In the genomic region with DNA sequence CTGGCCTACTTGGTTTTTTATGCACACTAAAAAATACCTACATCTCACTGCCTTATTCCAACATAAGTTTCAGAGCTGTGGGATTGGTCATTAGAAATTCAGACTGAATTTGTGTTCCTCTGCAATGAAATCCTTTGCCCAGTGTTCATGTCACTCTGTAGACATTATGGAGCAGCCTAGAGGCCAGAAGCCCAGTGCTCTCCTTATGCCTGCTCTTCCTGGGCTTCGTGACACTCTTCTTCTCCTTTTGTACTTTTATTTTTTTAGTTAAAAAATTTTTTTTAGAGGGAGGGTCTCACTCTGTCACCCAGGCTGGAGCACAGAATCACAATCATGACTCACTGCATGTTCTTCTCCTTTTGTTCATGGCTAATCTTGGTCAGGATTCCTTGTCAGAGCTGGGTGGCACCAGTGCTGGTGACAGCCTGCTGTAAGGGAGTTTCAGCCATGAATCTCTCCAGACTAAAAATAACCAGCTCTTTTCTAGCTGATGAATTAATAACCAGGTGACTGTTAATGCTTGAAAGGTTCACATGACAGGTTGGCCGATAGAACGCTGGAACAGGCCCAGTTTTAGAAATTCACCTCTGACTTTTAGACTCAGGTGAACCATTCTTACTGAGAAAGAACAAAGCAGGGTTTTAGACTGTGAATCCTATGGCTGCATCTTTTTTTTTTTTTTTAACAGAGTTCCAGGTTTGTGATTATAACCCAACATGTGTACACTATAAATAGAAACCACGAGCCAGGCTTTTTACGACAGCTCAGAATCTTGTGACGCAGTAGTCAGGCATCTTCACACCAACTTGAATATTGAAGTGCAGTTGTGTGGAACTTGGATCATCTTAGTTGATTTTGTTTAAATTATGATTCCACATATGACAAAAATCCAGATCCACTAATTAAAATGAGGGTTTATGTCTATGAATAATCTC, we compare ENCODE assay signal across 10 cellular contexts. TPM values are rescaled to one million over a fixed set of nuclear protein-coding genes. Genes with fewer than 3 reads are reported as not detected.
DNase-seq lines count a peak whose midpoint lies in the region; ATAC-seq and TF ChIP-seq lines count a peak whose summit lies in the region.
"Had no signal": no experiment of that assay in that cellular context is flagged by ENCODE, and none has a peak within 500 bp of the region (broad histone marks: within the 10 kb centered on the region; RNA-seq: fewer than 3 reads in every experiment).

No MANE protein-coding gene starts in this region.

- H2AFZ ChIP-seq in osteoblast (ENCODE audit: low read length) = no peak overlapping the region

- no peak for ATAC-seq in WTC11
- no peak for ATAC-seq in HG02763 (IDR thresholded peaks at IDR 0.05; ENCODE audit: unreplicated experiment)

- peak; percentile 34 for DNase-seq in AG09319 (ENCODE audit: extremely low read depth, low read depth)
- DNase-seq in HS-5 (ENCODE audit: low read depth) = peak; percentile 24
- DNase-seq in fibroblast of peridontal ligament (ENCODE audit: extremely low read depth) = peak; percentile 95
- DNase-seq in osteoblast (ENCODE audit: insufficient read length, low spot score, missing footprints) = no peak
- no peak for DNase-seq in WTC11 (ENCODE audit: low spot score)
- no peak for DNase-seq in effector CD4-positive, alpha-beta T cell
- DNase-seq in activated CD4-positive, alpha-beta T cell treated with anti-CD3 and anti-CD28 coated beads, Interleukin-2, amount 50 U/mL, for 4 hours = no peak
- DNase-seq: NCI-H1694, SIG-M5 had no signal

- no peak overlapping the region for H3K4me3 Mint-ChIP-seq in WTC11

- no peaks in the 10 kb centered on the region for H4K20me1 ChIP-seq in osteoblast (ENCODE audit: insufficient read depth, low read length)

- H3K27me3 ChIP-seq in osteoblast (ENCODE audit: insufficient read depth, low read length) = no peaks in the 10 kb centered on the region

- H3K4me1 Mint-ChIP-seq in WTC11 = peaks cover 2% of the 10 kb centered on the region; the same call in 1 of the 2 replicates

- no peak overlapping the region for H3K27ac Mint-ChIP-seq in WTC11

- no peaks in the 10 kb centered on the region for H3K79me2 ChIP-seq in osteoblast (ENCODE audit: insufficient read depth, low read length)

- peaks cover 23% of the 10 kb centered on the region for H3K36me3 ChIP-seq in osteoblast (ENCODE audit: insufficient read depth, low read length)

- no peaks in the 10 kb centered on the region for H3K9me3 ChIP-seq in osteoblast (ENCODE audit: low read depth, low read length)

- H3K27me3 Mint-ChIP-seq in WTC11 (ENCODE audit: low read depth) = no peaks in the 10 kb centered on the region

- POLR2A ChIA-PET in WTC11 (lab: Charles Lee) = no interaction called here

- H3K4me1 ChIP-seq in osteoblast (ENCODE audit: insufficient read depth, low read length) = peaks cover 24% of the 10 kb centered on the region

- peak overlapping the region; percentile 92 for H3K27ac ChIP-seq in osteoblast (ENCODE audit: low read depth, low read length)

- no peaks in the 10 kb centered on the region for H3K9me3 Mint-ChIP-seq in WTC11

- H3K36me3 Mint-ChIP-seq in WTC11 = peaks cover 23% of the 10 kb centered on the region

- CTCF ChIA-PET in WTC11 (lab: Charles Lee) = no interaction called here

- H3K4me3 ChIP-seq in osteoblast (ENCODE audit: insufficient read depth, low read length) = no peak overlapping the region

- H3K4me2 ChIP-seq in osteoblast (ENCODE audit: insufficient read depth, low read length) = peak overlapping the region; percentile 44

- TF ChIP-seq CTCF in AG09319 (IDR thresholded peaks at IDR 0.05; ENCODE audit: low read depth, low read length) (no peak), osteoblast (IDR thresholded peaks at IDR 0.05; ENCODE audit: extremely low read depth, low read depth, low read length) (no peak), WTC11 (IDR thresholded peaks at IDR 0.05) (no peak)

TF ChIP-seq in WTC11, 78 proteins besides CTCF, POLR2A, EP300 and RAD21:
- TF ChIP-seq ZNF138 (CRISPR knock-in tag; conservative IDR thresholded peaks at IDR 0.05) (no peak), ZNF317 (CRISPR knock-in tag; IDR thresholded peaks at IDR 0.05; ENCODE audit: borderline replicate concordance, low read depth) (no peak), OVOL2 (CRISPR knock-in tag; IDR thresholded peaks at IDR 0.05; ENCODE audit: borderline replicate concordance) (no peak), RORB (CRISPR knock-in tag; IDR thresholded peaks at IDR 0.05) (no peak), PRRX2 (CRISPR knock-in tag; IDR thresholded peaks at IDR 0.05) (no peak), RELA (CRISPR knock-in tag; IDR thresholded peaks at IDR 0.05; ENCODE audit: borderline replicate concordance) (no peak), NFE2L1 (CRISPR knock-in tag; IDR thresholded peaks at IDR 0.05) (no peak), ESRRA (CRISPR knock-in tag; IDR thresholded peaks at IDR 0.05; ENCODE audit: borderline replicate concordance) (no peak), SP1 (CRISPR knock-in tag; conservative IDR thresholded peaks at IDR 0.05) (no peak), ZNF263 (CRISPR knock-in tag; IDR thresholded peaks at IDR 0.05; ENCODE audit: low read depth) (no peak)
- TF ChIP-seq, protein P1, sequence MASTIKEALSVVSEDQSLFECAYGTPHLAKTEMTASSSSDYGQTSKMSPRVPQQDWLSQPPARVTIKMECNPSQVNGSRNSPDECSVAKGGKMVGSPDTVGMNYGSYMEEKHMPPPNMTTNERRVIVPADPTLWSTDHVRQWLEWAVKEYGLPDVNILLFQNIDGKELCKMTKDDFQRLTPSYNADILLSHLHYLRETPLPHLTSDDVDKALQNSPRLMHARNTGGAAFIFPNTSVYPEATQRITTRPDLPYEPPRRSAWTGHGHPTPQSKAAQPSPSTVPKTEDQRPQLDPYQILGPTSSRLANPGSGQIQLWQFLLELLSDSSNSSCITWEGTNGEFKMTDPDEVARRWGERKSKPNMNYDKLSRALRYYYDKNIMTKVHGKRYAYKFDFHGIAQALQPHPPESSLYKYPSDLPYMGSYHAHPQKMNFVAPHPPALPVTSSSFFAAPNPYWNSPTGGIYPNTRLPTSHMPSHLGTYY (CRISPR knock-in tag; IDR thresholded peaks at IDR 0.05) = no peak
- TF ChIP-seq, protein P2, sequence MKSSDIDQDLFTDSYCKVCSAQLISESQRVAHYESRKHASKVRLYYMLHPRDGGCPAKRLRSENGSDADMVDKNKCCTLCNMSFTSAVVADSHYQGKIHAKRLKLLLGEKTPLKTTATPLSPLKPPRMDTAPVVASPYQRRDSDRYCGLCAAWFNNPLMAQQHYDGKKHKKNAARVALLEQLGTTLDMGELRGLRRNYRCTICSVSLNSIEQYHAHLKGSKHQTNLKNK (CRISPR knock-in tag; IDR thresholded peaks at IDR 0.05) = no peak
- TF ChIP-seq, protein P3, sequence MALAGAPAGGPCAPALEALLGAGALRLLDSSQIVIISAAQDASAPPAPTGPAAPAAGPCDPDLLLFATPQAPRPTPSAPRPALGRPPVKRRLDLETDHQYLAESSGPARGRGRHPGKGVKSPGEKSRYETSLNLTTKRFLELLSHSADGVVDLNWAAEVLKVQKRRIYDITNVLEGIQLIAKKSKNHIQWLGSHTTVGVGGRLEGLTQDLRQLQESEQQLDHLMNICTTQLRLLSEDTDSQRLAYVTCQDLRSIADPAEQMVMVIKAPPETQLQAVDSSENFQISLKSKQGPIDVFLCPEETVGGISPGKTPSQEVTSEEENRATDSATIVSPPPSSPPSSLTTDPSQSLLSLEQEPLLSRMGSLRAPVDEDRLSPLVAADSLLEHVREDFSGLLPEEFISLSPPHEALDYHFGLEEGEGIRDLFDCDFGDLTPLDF (CRISPR knock-in tag; IDR thresholded peaks at IDR 0.05) = no peak
- TF ChIP-seq, protein P4, sequence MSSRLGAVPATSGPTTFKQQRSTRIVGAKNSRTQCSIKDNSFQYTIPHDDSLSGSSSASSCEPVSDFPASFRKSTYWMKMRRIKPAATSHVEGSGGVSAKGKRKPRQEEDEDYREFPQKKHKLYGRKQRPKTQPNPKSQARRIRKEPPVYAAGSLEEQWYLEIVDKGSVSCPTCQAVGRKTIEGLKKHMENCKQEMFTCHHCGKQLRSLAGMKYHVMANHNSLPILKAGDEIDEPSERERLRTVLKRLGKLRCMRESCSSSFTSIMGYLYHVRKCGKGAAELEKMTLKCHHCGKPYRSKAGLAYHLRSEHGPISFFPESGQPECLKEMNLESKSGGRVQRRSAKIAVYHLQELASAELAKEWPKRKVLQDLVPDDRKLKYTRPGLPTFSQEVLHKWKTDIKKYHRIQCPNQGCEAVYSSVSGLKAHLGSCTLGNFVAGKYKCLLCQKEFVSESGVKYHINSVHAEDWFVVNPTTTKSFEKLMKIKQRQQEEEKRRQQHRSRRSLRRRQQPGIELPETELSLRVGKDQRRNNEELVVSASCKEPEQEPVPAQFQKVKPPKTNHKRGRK (CRISPR knock-in tag; IDR thresholded peaks at IDR 0.05; ENCODE audit: borderline replicate concordance) = no peak
- TF ChIP-seq, protein P5, sequence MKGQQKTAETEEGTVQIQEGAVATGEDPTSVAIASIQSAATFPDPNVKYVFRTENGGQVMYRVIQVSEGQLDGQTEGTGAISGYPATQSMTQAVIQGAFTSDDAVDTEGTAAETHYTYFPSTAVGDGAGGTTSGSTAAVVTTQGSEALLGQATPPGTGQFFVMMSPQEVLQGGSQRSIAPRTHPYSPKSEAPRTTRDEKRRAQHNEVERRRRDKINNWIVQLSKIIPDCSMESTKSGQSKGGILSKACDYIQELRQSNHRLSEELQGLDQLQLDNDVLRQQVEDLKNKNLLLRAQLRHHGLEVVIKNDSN (CRISPR knock-in tag; IDR thresholded peaks at IDR 0.05) = no peak
- TF ChIP-seq, protein P6, sequence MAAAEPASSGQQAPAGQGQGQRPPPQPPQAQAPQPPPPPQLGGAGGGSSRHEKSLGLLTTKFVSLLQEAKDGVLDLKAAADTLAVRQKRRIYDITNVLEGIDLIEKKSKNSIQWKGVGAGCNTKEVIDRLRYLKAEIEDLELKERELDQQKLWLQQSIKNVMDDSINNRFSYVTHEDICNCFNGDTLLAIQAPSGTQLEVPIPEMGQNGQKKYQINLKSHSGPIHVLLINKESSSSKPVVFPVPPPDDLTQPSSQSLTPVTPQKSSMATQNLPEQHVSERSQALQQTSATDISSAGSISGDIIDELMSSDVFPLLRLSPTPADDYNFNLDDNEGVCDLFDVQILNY (CRISPR knock-in tag; IDR thresholded peaks at IDR 0.05) = no peak
- TF ChIP-seq, protein P7, sequence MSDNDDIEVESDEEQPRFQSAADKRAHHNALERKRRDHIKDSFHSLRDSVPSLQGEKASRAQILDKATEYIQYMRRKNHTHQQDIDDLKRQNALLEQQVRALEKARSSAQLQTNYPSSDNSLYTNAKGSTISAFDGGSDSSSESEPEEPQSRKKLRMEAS (CRISPR knock-in tag; IDR thresholded peaks at IDR 0.05) = no peak
TF ChIP-seq in WTC11: peak in this region for 0.

RNA-seq across cellular contexts. Expression of a gene that starts 34.0 kb away (rescaled TPM):
- total RNA-seq in osteoblast (not detected in 2 replicates), WTC11 (2021) (0.09 to 0.32 TPM (median 0.27 TPM) in 3 replicates)

Comparison
In these comparisons a context has a peak if more than half of its experiments do, and no peak if none do; other contexts are left out.
1. DNase-seq: peak in AG09319 (single experiment), HS-5 (single experiment) and fibroblast of peridontal ligament (single experiment); none in osteoblast (single experiment), WTC11 (single experiment), effector CD4-positive, alpha-beta T cell (single experiment) and activated CD4-positive, alpha-beta T cell treated with anti-CD3 and anti-CD28 coated beads, Interleukin-2, amount 50 U/mL, for 4 hours (0 of 2).